In the genomic region with DNA sequence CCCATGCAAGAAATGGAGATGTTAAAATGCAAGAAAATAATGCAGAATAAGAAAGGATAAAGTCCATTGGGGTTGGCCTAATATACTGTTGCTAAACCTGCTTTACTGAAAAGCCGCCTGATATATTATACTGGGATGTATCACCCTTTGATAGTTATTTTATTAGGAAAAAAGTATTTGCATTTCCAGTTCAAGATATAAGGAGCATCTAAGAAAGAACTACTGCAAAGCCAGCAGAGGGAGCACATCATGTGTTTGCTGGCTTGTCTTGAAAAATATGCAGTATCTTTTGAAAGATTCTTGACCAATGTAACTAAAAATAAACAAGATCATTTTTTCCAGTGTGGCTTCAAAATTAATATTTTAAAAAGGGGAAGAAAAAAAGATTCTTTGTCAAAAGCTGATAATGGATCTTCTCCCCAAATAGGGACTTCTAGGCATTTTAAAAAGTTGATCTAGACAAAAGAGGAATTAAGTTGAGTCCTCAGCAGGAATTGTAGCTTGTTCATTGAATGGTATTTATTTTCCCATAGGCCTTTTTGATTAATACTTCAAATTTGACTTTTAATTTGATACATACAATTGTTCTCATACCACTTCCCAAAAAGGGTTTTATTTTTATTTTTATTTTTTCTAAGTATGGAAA, we compare ENCODE assay signal across 8 cellular contexts.
A peak's percentile ranks its signal among the peaks of the same experiment; 100 is the strongest.
DNase-seq lines count a peak whose midpoint lies in the region; ATAC-seq and TF ChIP-seq lines count a peak whose summit lies in the region.

No MANE protein-coding gene starts in this region.

- H3K9me3 Mint-ChIP-seq in activated T-cell treated with anti-CD3 and anti-CD28 coated beads, Interleukin-2, amount 50 U/mL, for 72 hours, result peaks cover 0 to 2% of the 10 kb centered on the region in 2 donors

- no peaks in the 10 kb centered on the region for H3K27me3 Mint-ChIP-seq in activated T-cell treated with anti-CD3 and anti-CD28 coated beads, Interleukin-2, amount 50 U/mL, for 72 hours (ENCODE audit: low read depth)

- DNase-seq in activated T-cell treated with anti-CD3 and anti-CD28 coated beads, Interleukin-2, amount 50 U/mL, for 72 hours, result no peak
- no peak for DNase-seq in activated T-cell treated with anti-CD3 and anti-CD28 coated beads, Interleukin-2, amount 50 U/mL, for 48 hours
- peak; percentile 51 for DNase-seq in RKO (ENCODE audit: low spot score)
- DNase-seq in germinal center (ENCODE audit: low spot score), result peak; percentile 10
- DNase-seq in tibial artery, result no peak
- DNase-seq in NCI-H510A (lab: John Stamatoyannopoulos, UW), result no peak
- no peak for DNase-seq in activated naive CD4-positive, alpha-beta T cell treated with Interleukin-2 at 50 U/mL for 16 hours
- DNase-seq in COLO668 (lab: John Stamatoyannopoulos, UW; ENCODE audit: unreplicated experiment), result no peak

- no peak overlapping the region for H3K4me3 Mint-ChIP-seq in activated T-cell treated with anti-CD3 and anti-CD28 coated beads, Interleukin-2, amount 50 U/mL, for 72 hours

- peak overlapping the region; percentile 15 for H3K27ac Mint-ChIP-seq in activated T-cell treated with anti-CD3 and anti-CD28 coated beads, Interleukin-2, amount 50 U/mL, for 72 hours

- H3K27ac ChIP-seq in tibial artery, result no peak overlapping the region

- no peaks in the 10 kb centered on the region for H3K36me3 ChIP-seq in tibial artery

- H3K9me3 ChIP-seq in tibial artery, result no peaks in the 10 kb centered on the region

- peak; percentile 35 to 38 for TF ChIP-seq CTCF in tibial artery (IDR thresholded peaks at IDR 0.05)

- H3K4me3 ChIP-seq in tibial artery, result no peak overlapping the region

- no peak for ATAC-seq in activated T-cell treated with anti-CD3 and anti-CD28 coated beads, Interleukin-2, amount 50 U/mL, for 72 hours (replicated peaks in 1 of 2)

- peaks cover 27% of the 10 kb centered on the region for H3K4me1 Mint-ChIP-seq in activated T-cell treated with anti-CD3 and anti-CD28 coated beads, Interleukin-2, amount 50 U/mL, for 72 hours (ENCODE audit: low read depth)

- peaks cover 0 to 31% (median 8%) of the 10 kb centered on the region in 4 donors for H3K4me1 ChIP-seq in tibial artery

- intact Hi-C loops in tibial artery (cut with DNase I; ENCODE audit: low total_unique reads), result loop anchor here (10.0 kb wide), 1 partner anchor 460 kb away; no protein-coding TSS in a partner anchor

- peaks cover 1 to 2% of the 10 kb centered on the region in 2 donors for H3K36me3 Mint-ChIP-seq in activated T-cell treated with anti-CD3 and anti-CD28 coated beads, Interleukin-2, amount 50 U/mL, for 72 hours (ENCODE audit: insufficient read depth in 2 of 2)

- H3K27me3 ChIP-seq in tibial artery, result no peaks in the 10 kb centered on the region

Comparison
In these comparisons a context has a peak if more than half of its experiments do, and no peak if none do; other contexts are left out.
1. DNase-seq: peak in RKO (single experiment) and germinal center (single experiment); none in activated T-cell treated with anti-CD3 and anti-CD28 coated beads, Interleukin-2, amount 50 U/mL, for 72 hours (0 of 2), activated T-cell treated with anti-CD3 and anti-CD28 coated beads, Interleukin-2, amount 50 U/mL, for 48 hours (0 of 2), tibial artery (0 of 2), NCI-H510A (single experiment), activated naive CD4-positive, alpha-beta T cell treated with Interleukin-2 at 50 U/mL for 16 hours (single experiment) and COLO668 (single experiment).